ENCODE assay signal across 19 cellular contexts in the genomic region with DNA sequence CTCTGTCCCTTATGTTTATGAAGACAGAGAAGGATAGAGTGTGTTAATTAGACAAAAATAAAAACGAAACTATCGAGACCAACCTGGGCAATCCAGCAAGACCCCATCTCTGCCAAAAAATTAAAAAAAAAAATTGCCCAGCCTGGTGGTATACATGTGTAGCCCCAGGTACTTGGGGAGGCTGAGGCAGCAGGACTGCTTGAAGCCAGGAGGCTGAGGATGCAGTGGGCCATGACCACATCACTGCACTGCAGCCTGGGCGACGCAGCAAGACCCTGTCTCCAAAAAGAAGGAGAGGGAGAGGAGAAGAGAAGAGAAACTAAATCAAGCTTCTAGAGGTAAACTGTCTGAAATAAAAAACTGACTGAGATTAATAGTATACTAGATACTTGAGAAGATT. TPM values are rescaled to one million over a fixed set of nuclear protein-coding genes. Genes with fewer than 3 reads are reported as not detected.
A peak's percentile ranks its signal among the peaks of the same experiment; 100 is the strongest.
DNase-seq lines count a peak whose midpoint lies in the region; ATAC-seq lines count a peak whose summit lies in the region.
"Had no signal": no experiment of that assay in that cellular context is flagged by ENCODE, and none has a peak within 500 bp of the region (broad histone marks: within the 10 kb centered on the region; RNA-seq: fewer than 3 reads in every experiment).

No MANE protein-coding gene starts in this region.

- peaks cover 50% of the 10 kb centered on the region for H3K4me1 Mint-ChIP-seq in activated naive CD4-positive, alpha-beta T cell treated with anti-CD3 and anti-CD28 coated beads, Interleukin-2, amount 50 U/mL, for 24 hours
- peaks cover 38% of the 10 kb centered on the region for H3K4me1 Mint-ChIP-seq in T-helper 17 cell
- H3K4me1 Mint-ChIP-seq in central memory CD8-positive, alpha-beta T cell: peaks cover 51% of the 10 kb centered on the region

- no peak for DNase-seq in activated naive CD4-positive, alpha-beta T cell treated with anti-CD3 and anti-CD28 coated beads, Interleukin-2, amount 50 U/mL, for 72 hours (ENCODE audit: low spot score in 2 of 2)
- no peak for DNase-seq in T-helper 17 cell
- no peak for DNase-seq in central memory CD8-positive, alpha-beta T cell (ENCODE audit: low spot score in 2 of 2)
- no peak for DNase-seq in DMS153 treated with DMSO at 0.1 percent for 48 hours (lab: John Stamatoyannopoulos, UW; ENCODE audit: unreplicated experiment)
- DNase-seq: Caco-2; CD4-positive, CD25-positive, alpha-beta regulatory T cell; CD8-positive, alpha-beta T cell; DMS153; DMS79; EL; GDM1; GOT3; H7; HCEC 1CT had no signal

- H3K27ac Mint-ChIP-seq in activated naive CD4-positive, alpha-beta T cell treated with anti-CD3 and anti-CD28 coated beads, Interleukin-2, amount 50 U/mL, for 24 hours: peak overlapping the region; percentile 38
- no peak overlapping the region for H3K27ac Mint-ChIP-seq in activated naive CD4-positive, alpha-beta T cell treated with anti-CD3 and anti-CD28 coated beads, Interleukin-2, amount 50 U/mL, for 72 hours
- peak overlapping the region; percentile 87 for H3K27ac Mint-ChIP-seq in T-helper 17 cell
- peak overlapping the region; percentile 64 for H3K27ac Mint-ChIP-seq in central memory CD8-positive, alpha-beta T cell (ENCODE audit: low read depth)
- H3K27ac Mint-ChIP-seq: B cell had no signal

- no peaks in the 10 kb centered on the region for H3K27me3 Mint-ChIP-seq in activated naive CD4-positive, alpha-beta T cell treated with anti-CD3 and anti-CD28 coated beads, Interleukin-2, amount 50 U/mL, for 24 hours
- no peaks in the 10 kb centered on the region for H3K27me3 Mint-ChIP-seq in T-helper 17 cell
- no peaks in the 10 kb centered on the region for H3K27me3 Mint-ChIP-seq in central memory CD8-positive, alpha-beta T cell
- H3K27me3 Mint-ChIP-seq: B cell; CD4-positive, CD25-positive, alpha-beta regulatory T cell had no signal

- no peaks in the 10 kb centered on the region for H3K9me3 Mint-ChIP-seq in activated naive CD4-positive, alpha-beta T cell treated with anti-CD3 and anti-CD28 coated beads, Interleukin-2, amount 50 U/mL, for 24 hours
- no peaks in the 10 kb centered on the region for H3K9me3 Mint-ChIP-seq in activated naive CD4-positive, alpha-beta T cell treated with anti-CD3 and anti-CD28 coated beads, Interleukin-2, amount 50 U/mL, for 72 hours
- H3K9me3 Mint-ChIP-seq in central memory CD8-positive, alpha-beta T cell: no peaks in the 10 kb centered on the region
- H3K9me3 Mint-ChIP-seq: CD4-positive, CD25-positive, alpha-beta regulatory T cell; CD8-positive, alpha-beta T cell had no signal

- no peak for ATAC-seq in activated naive CD4-positive, alpha-beta T cell treated with anti-CD3 and anti-CD28 coated beads, Interleukin-2, amount 50 U/mL, for 72 hours
- ATAC-seq in T-helper 17 cell (no peak), GM18519 (IDR thresholded peaks at IDR 0.05; ENCODE audit: low FRiP score, unreplicated experiment) (no peak), GM18520 (IDR thresholded peaks at IDR 0.05; ENCODE audit: unreplicated experiment) (no peak)
- no peak for ATAC-seq in central memory CD8-positive, alpha-beta T cell (replicated peaks; ENCODE audit: extremely low read depth, poor library complexity, severe bottlenecking)
- ATAC-seq: CD8-positive, alpha-beta T cell; GM12878 had no signal

- H3K9me3 ChIP-seq in T-helper 17 cell (ENCODE audit: control insufficient read depth, low read length, poor library complexity, severe bottlenecking): no peaks in the 10 kb centered on the region
- H3K9me3 ChIP-seq: Caco-2 had no signal

- no peak overlapping the region for H3K4me3 Mint-ChIP-seq in activated naive CD4-positive, alpha-beta T cell treated with anti-CD3 and anti-CD28 coated beads, Interleukin-2, amount 50 U/mL, for 24 hours
- H3K4me3 Mint-ChIP-seq in T-helper 17 cell: no peak overlapping the region
- H3K4me3 Mint-ChIP-seq in central memory CD8-positive, alpha-beta T cell: no peak overlapping the region
- H3K4me3 Mint-ChIP-seq: B cell; CD4-positive, CD25-positive, alpha-beta regulatory T cell; CD8-positive, alpha-beta T cell had no signal

- peaks cover 8% of the 10 kb centered on the region for H3K36me3 Mint-ChIP-seq in activated naive CD4-positive, alpha-beta T cell treated with anti-CD3 and anti-CD28 coated beads, Interleukin-2, amount 50 U/mL, for 24 hours
- no peaks in the 10 kb centered on the region for H3K36me3 Mint-ChIP-seq in activated naive CD4-positive, alpha-beta T cell treated with anti-CD3 and anti-CD28 coated beads, Interleukin-2, amount 50 U/mL, for 72 hours
- H3K36me3 Mint-ChIP-seq in T-helper 17 cell (ENCODE audit: low read depth): peaks cover 2% of the 10 kb centered on the region
- peaks cover 8% of the 10 kb centered on the region for H3K36me3 Mint-ChIP-seq in central memory CD8-positive, alpha-beta T cell (ENCODE audit: insufficient read depth)

RNA-seq across cellular contexts. Expression of gene DLG1, which starts 32.1 kb away (rescaled TPM):
- 100 to 1,000 TPM in 1 of 2 donors, 10 to 100 TPM in 1; 76.3 to 119 TPM for total RNA-seq in activated naive CD4-positive, alpha-beta T cell treated with anti-CD3 and anti-CD28 coated beads, Interleukin-2, amount 50 U/mL, for 72 hours
- total RNA-seq in T-helper 17 cell: 10 to 100 TPM; 87.5 to 99.7 TPM

Comparison
In these comparisons a context has a peak if more than half of its experiments do, and no peak if none do; other contexts are left out.
1. H3K27ac Mint-ChIP-seq: peak in activated naive CD4-positive, alpha-beta T cell treated with anti-CD3 and anti-CD28 coated beads, Interleukin-2, amount 50 U/mL, for 24 hours (single experiment), T-helper 17 cell (single experiment) and central memory CD8-positive, alpha-beta T cell (single experiment); none in activated naive CD4-positive, alpha-beta T cell treated with anti-CD3 and anti-CD28 coated beads, Interleukin-2, amount 50 U/mL, for 72 hours (0 of 2).